ENCODE assay signal across 8 cellular contexts in genomic region chr17:70365098-70365583, GRCh38.
DNase-seq lines count a peak whose midpoint lies in the region; ATAC-seq and TF ChIP-seq lines count a peak whose summit lies in the region.

No MANE protein-coding gene starts in this region.

- ATAC-seq in GM19023 (IDR thresholded peaks at IDR 0.05; ENCODE audit: unreplicated experiment), result peak; percentile 69
- peak; percentile 87 for ATAC-seq in HG03039 (IDR thresholded peaks at IDR 0.05; ENCODE audit: unreplicated experiment)
- ATAC-seq in WTC11, result no peak

- peak overlapping the region; percentile 47 for H2AFZ ChIP-seq in parathyroid adenoma

- no peak overlapping the region for H3K4me3 Mint-ChIP-seq in WTC11
- no peak overlapping the region for H3K4me3 Mint-ChIP-seq in activated T-helper 1 cell treated with anti-CD3 and anti-CD28 coated beads, Interleukin-12 subunit alpha, Interleukin-12 subunit beta, Interleukin-2, Interleukin-4 antibody, amounts not matched to agents 30 ng/mL and 10 ng/mL and 1 ng/mL, durations not matched to agents 14 hours and 24 hours and 36 hours

- no peaks in the 10 kb centered on the region for H3K27me3 Mint-ChIP-seq in WTC11 (ENCODE audit: low read depth)
- H3K27me3 Mint-ChIP-seq in activated T-helper 1 cell treated with anti-CD3 and anti-CD28 coated beads, Interleukin-12 subunit alpha, Interleukin-12 subunit beta, Interleukin-2, Interleukin-4 antibody, amounts not matched to agents 30 ng/mL and 10 ng/mL and 1 ng/mL, durations not matched to agents 14 hours and 24 hours and 36 hours (ENCODE audit: insufficient read depth), result peaks cover 2% of the 10 kb centered on the region

- H3K9ac ChIP-seq in parathyroid adenoma, result no peak overlapping the region

- H3K9me3 Mint-ChIP-seq in WTC11, result no peaks in the 10 kb centered on the region
- no peaks in the 10 kb centered on the region for H3K9me3 Mint-ChIP-seq in activated T-helper 1 cell treated with anti-CD3 and anti-CD28 coated beads, Interleukin-12 subunit alpha, Interleukin-12 subunit beta, Interleukin-2, Interleukin-4 antibody, amounts not matched to agents 30 ng/mL and 10 ng/mL and 1 ng/mL, durations not matched to agents 14 hours and 24 hours and 36 hours

- H3K27me3 ChIP-seq in parathyroid adenoma (ENCODE audit: control insufficient read depth, insufficient read depth, low read length), result no peaks in the 10 kb centered on the region

- H3K79me2 ChIP-seq in parathyroid adenoma, result no peaks in the 10 kb centered on the region

- CTCF ChIA-PET in WTC11 (lab: Charles Lee), result no interaction called here

- intact Hi-C loops in activated T-helper 1 cell treated with anti-CD3 and anti-CD28 coated beads, Interleukin-12 subunit alpha, Interleukin-12 subunit beta, Interleukin-2, Interleukin-4 antibody, amounts not matched to agents 30 ng/mL and 10 ng/mL and 1 ng/mL, durations not matched to agents 14 hours and 24 hours and 36 hours (cut with micrococcal nuclease), result no loop called here

- no peaks in the 10 kb centered on the region for H3K36me3 Mint-ChIP-seq in WTC11
- no peaks in the 10 kb centered on the region for H3K36me3 Mint-ChIP-seq in activated T-helper 1 cell treated with anti-CD3 and anti-CD28 coated beads, Interleukin-12 subunit alpha, Interleukin-12 subunit beta, Interleukin-2, Interleukin-4 antibody, amounts not matched to agents 30 ng/mL and 10 ng/mL and 1 ng/mL, durations not matched to agents 14 hours and 24 hours and 36 hours (ENCODE audit: low read depth)

- peaks cover 24% of the 10 kb centered on the region for H3K4me1 Mint-ChIP-seq in WTC11
- no peaks in the 10 kb centered on the region for H3K4me1 Mint-ChIP-seq in activated T-helper 1 cell treated with anti-CD3 and anti-CD28 coated beads, Interleukin-12 subunit alpha, Interleukin-12 subunit beta, Interleukin-2, Interleukin-4 antibody, amounts not matched to agents 30 ng/mL and 10 ng/mL and 1 ng/mL, durations not matched to agents 14 hours and 24 hours and 36 hours (ENCODE audit: low read depth)

- DNase-seq in WTC11 (ENCODE audit: low spot score), result no peak
- no peak for DNase-seq in NCI-H524 (lab: John Stamatoyannopoulos, UW)
- DNase-seq in AG08396 (ENCODE audit: low spot score), result no peak
- DNase-seq in erythroblast (lab: John Stamatoyannopoulos, UW), result no peak
- no peak for DNase-seq in activated T-helper 1 cell treated with anti-CD3 and anti-CD28 coated beads, Interleukin-12 subunit alpha, Interleukin-12 subunit beta, Interleukin-2, Interleukin-4 antibody, amounts not matched to agents 30 ng/mL and 10 ng/mL and 1 ng/mL, durations not matched to agents 14 hours and 24 hours and 36 hours (ENCODE audit: low spot score)

- TF ChIP-seq CTCF in WTC11 (IDR thresholded peaks at IDR 0.05) (no peak), parathyroid adenoma (IDR thresholded peaks at IDR 0.05) (no peak)

- no peak for TF ChIP-seq POLR2A in erythroblast (IDR thresholded peaks at IDR 0.05; ENCODE audit: low read length)

- H3K27ac ChIP-seq in parathyroid adenoma, result peak overlapping the region; percentile 3

- H3K36me3 ChIP-seq in parathyroid adenoma (ENCODE audit: control insufficient read depth, insufficient read depth, low read length), result no peaks in the 10 kb centered on the region

- H3K4me2 ChIP-seq in parathyroid adenoma (ENCODE audit: low read length), result no peak overlapping the region

- no peak overlapping the region for H3K4me3 ChIP-seq in parathyroid adenoma (ENCODE audit: low read depth, low read length)

- H3K4me1 ChIP-seq in parathyroid adenoma, result peaks cover 9% of the 10 kb centered on the region

- no peaks in the 10 kb centered on the region for H3K9me3 ChIP-seq in parathyroid adenoma (ENCODE audit: control insufficient read depth, low read length)

- POLR2A ChIA-PET in WTC11 (lab: Charles Lee), result no interaction called here

- H3K27ac Mint-ChIP-seq in WTC11, result peak overlapping the region; percentile 21
- H3K27ac Mint-ChIP-seq in activated T-helper 1 cell treated with anti-CD3 and anti-CD28 coated beads, Interleukin-12 subunit alpha, Interleukin-12 subunit beta, Interleukin-2, Interleukin-4 antibody, amounts not matched to agents 30 ng/mL and 10 ng/mL and 1 ng/mL, durations not matched to agents 14 hours and 24 hours and 36 hours, result no peak overlapping the region

TF ChIP-seq in WTC11, 78 proteins besides CTCF, POLR2A, EP300 and RAD21:
- TF ChIP-seq ERG (CRISPR knock-in tag; IDR thresholded peaks at IDR 0.05), result no peak
- no peak for TF ChIP-seq HMGA2 (CRISPR knock-in tag; IDR thresholded peaks at IDR 0.05)
- no peak for TF ChIP-seq E2F5 (CRISPR knock-in tag; IDR thresholded peaks at IDR 0.05)
- TF ChIP-seq EMX1 (CRISPR knock-in tag; IDR thresholded peaks at IDR 0.05), result no peak
- no peak for TF ChIP-seq JUN (CRISPR knock-in tag; IDR thresholded peaks at IDR 0.05)
- TF ChIP-seq NR1H2 (CRISPR knock-in tag; IDR thresholded peaks at IDR 0.05), result no peak
- TF ChIP-seq SP1 (CRISPR knock-in tag; conservative IDR thresholded peaks at IDR 0.05), result no peak
- TF ChIP-seq GABPB1 (CRISPR knock-in tag; IDR thresholded peaks at IDR 0.05), result no peak
- TF ChIP-seq ZNF317 (CRISPR knock-in tag; IDR thresholded peaks at IDR 0.05; ENCODE audit: borderline replicate concordance, low read depth), result no peak
- no peak for TF ChIP-seq OVOL2 (CRISPR knock-in tag; IDR thresholded peaks at IDR 0.05; ENCODE audit: borderline replicate concordance)
- no peak for TF ChIP-seq FOXP1 (CRISPR knock-in tag; IDR thresholded peaks at IDR 0.05; ENCODE audit: borderline replicate concordance)
- no peak for TF ChIP-seq ZNF532 (CRISPR knock-in tag; IDR thresholded peaks at IDR 0.05; ENCODE audit: borderline replicate concordance)
- no peak for TF ChIP-seq ZNF512 (CRISPR knock-in tag; IDR thresholded peaks at IDR 0.05; ENCODE audit: borderline replicate concordance)
